Comparison of ENCODE assay signal across 22 cellular contexts in the genomic region with DNA sequence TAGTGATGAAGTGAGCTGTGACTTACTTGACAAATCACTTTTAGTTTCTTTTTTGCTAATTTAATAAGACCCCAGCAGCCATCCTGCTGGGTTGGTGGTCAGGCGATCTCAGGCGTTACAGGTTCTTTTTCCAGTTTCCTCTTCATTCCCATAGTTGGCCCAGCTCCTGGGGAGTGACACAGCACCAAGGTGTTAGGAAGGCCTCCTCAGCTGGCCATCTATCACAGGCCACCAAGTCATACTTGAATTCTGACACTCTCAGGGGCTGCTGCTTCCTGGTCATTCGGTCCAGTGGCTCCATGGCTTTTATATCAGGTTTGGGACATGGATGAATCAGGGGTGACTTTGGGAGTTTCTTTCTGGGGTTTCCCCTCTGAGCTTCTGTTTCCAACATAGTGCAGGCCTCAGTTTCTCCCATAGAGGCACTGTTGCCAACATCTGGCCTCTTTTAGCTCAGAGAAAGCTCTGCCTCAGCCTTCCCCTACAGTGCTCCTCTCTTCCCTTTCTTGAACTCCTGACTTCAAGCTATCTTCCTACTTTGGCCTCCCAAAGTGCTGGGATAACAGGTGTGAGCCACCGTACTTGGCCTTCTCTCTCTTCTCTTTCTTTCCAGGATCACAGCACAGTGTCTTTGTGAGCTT.
A peak's percentile ranks its signal among the peaks of the same experiment; 100 is the strongest.
DNase-seq lines count a peak whose midpoint lies in the region; ATAC-seq, FAIRE-seq and TF ChIP-seq lines count a peak whose summit lies in the region.
"Had no signal": no experiment of that assay in that cellular context is flagged by ENCODE, and none has a peak within 500 bp of the region (broad histone marks: within the 10 kb centered on the region; RNA-seq: fewer than 3 reads in every experiment).

No MANE protein-coding gene starts in this region.

- no peaks in the 10 kb centered on the region for H3K9me2 ChIP-seq in HCT116 (ENCODE audit: insufficient read depth)

- TF ChIP-seq CTCF in A673 (conservative IDR thresholded peaks at IDR 0.05; ENCODE audit: low read depth, low read length) (no peak), HCT116 (IDR thresholded peaks at IDR 0.05 in 2 of 3, conservative IDR thresholded peaks at IDR 0.05 in 1 of 3; ENCODE audit: borderline replicate concordance in 1 of 3, insufficient read depth in 1 of 3, low read depth in 2 of 3, low read length in 2 of 3) (0 out of 6 replicates have a peak, but pooled peaks of 2 of the 3 experiments have one; percentile 11 to 19), GM12878 (IDR thresholded peaks at IDR 0.05 in 2 of 3, conservative IDR thresholded peaks at IDR 0.05 in 1 of 3; ENCODE audit: control insufficient read depth in 2 of 3, extremely low read depth in 1 of 3, insufficient read depth in 1 of 3, low read depth in 3 of 3, low read length in 3 of 3) (no peak), gastrocnemius medialis (IDR thresholded peaks at IDR 0.05 in 4 of 5, conservative IDR thresholded peaks at IDR 0.05 in 1 of 5) (no peak), kidney (IDR thresholded peaks at IDR 0.05; ENCODE audit: borderline replicate concordance, extremely low read depth, insufficient read depth) (no peak)

- H3K27me3 ChIP-seq in A673 (replicated peaks; ENCODE audit: insufficient read depth, low read depth, low read length, poor library complexity) (no peaks in the 10 kb centered on the region), HCT116 (ENCODE audit: insufficient read depth, low read length) (peaks cover 44% of the 10 kb centered on the region), GM12878 (replicated peaks in 1 of 2; ENCODE audit: control insufficient read depth in 2 of 2, insufficient read depth in 2 of 2, low read length in 1 of 2) (no peaks in the 10 kb centered on the region), gastrocnemius medialis (no peaks in the 10 kb centered on the region)

- H3K4me3 ChIP-seq in A673 (ENCODE audit: low read depth, low read length, poor library complexity, severe bottlenecking) (no peak overlapping the region), HCT116 (replicated peaks in 1 of 2; ENCODE audit: low read depth in 1 of 2, low read length in 2 of 2) (no peak overlapping the region), GM12878 (no peak overlapping the region), gastrocnemius medialis (no peak overlapping the region), kidney (ENCODE audit: low read length in 2 of 2) (no peak overlapping the region)
- H3K4me3 ChIP-seq: A549, HAP-1 had no signal

- RAD21 ChIA-PET in HCT116 (lab: Charles Lee; ENCODE audit: low non-redundant PET in 1 of 2, low total read pairs in 2 of 2, uncharacterized antibody in 2 of 2, unreplicated experiment in 2 of 2), result no interaction called here
- RAD21 ChIA-PET in GM12878 (lab: Charles Lee; ENCODE audit: unreplicated experiment), result interaction anchor here (1.2 to 2.3 kb wide), 3 partner anchors 17 to 1283 kb away, joined by 3 to 13 read pairs (median 6); no protein-coding TSS in a partner anchor

- SMC1A ChIA-PET in GM12878 (lab: Charles Lee; ENCODE audit: uncharacterized antibody, unreplicated experiment), result interaction anchor here (0.6 to 3.0 kb wide), 11 partner anchors 9 to 1199 kb away, joined by 3 to 9 read pairs (median 3); no protein-coding TSS in a partner anchor

- TF ChIP-seq POLR2A in HCT116 (IDR thresholded peaks at IDR 0.05; ENCODE audit: borderline replicate concordance, extremely low read depth, insufficient read depth, insufficient read length) (no peak), GM12878 (IDR thresholded peaks at IDR 0.05; ENCODE audit: low read depth, low read length) (no peak), gastrocnemius medialis (IDR thresholded peaks at IDR 0.05) (no peak)

- H2AFZ ChIP-seq in HCT116 (ENCODE audit: low read depth, low read length, poor library complexity, severe bottlenecking), result no peak overlapping the region
- H2AFZ ChIP-seq in GM12878 (ENCODE audit: control insufficient read depth, low read depth, low read length), result no peak overlapping the region; the same call in 1 of the 2 replicates

- DNase-seq in A673 (ENCODE audit: low spot score), result peak; percentile 5
- no peak for DNase-seq in HCT116 (ENCODE audit: low read depth, low spot score)
- no peak for DNase-seq in GM12878 (ENCODE audit: low read depth, low spot score)
- peak; percentile 45 for DNase-seq in kidney tubule cell (ENCODE audit: low spot score)
- no peak for DNase-seq in gastrocnemius medialis
- DNase-seq in kidney, result no peak
- DNase-seq in effector CD4-positive, alpha-beta T cell, result no peak
- DNase-seq: C1 segment of cervical spinal cord; CD4-positive, CD25-positive, alpha-beta regulatory T cell; CD8-positive, alpha-beta memory T cell; COR-L47; DMS 273 treated with DMSO at 0.1 percent for 48 hours; DMS53; DND-41; EL had no signal

- no peaks in the 10 kb centered on the region for H3K4me1 ChIP-seq in A673 (ENCODE audit: insufficient read depth, low read length, poor library complexity, severe bottlenecking)
- H3K4me1 ChIP-seq in HCT116 (ENCODE audit: control insufficient read depth in 1 of 2, insufficient read depth in 2 of 2, low read length in 2 of 2), result no peaks in the 10 kb centered on the region
- no peaks in the 10 kb centered on the region for H3K4me1 ChIP-seq in GM12878 (ENCODE audit: control insufficient read depth, insufficient read depth, low read length)
- no peaks in the 10 kb centered on the region for H3K4me1 ChIP-seq in gastrocnemius medialis
- H3K4me1 ChIP-seq in kidney (ENCODE audit: control insufficient read depth in 1 of 2, insufficient read depth in 1 of 2, low read depth in 1 of 2, low read length in 2 of 2), result no peaks in the 10 kb centered on the region
- H3K4me1 ChIP-seq: A549 had no signal

- TF ChIP-seq EP300 in GM12878 (IDR thresholded peaks at IDR 0.05; ENCODE audit: borderline replicate concordance in 1 of 2, control insufficient read depth in 1 of 2, low read depth in 2 of 2, low read length in 2 of 2), result no peak

- H4K20me1 ChIP-seq in HCT116 (ENCODE audit: insufficient read depth) (no peaks in the 10 kb centered on the region), GM12878 (ENCODE audit: control insufficient read depth, insufficient read depth) (no peaks in the 10 kb centered on the region)

- ATAC-seq in HCT116, result peak; percentile 64; the same call in 1 of the 2 replicates
- ATAC-seq in GM12878, result peak; percentile 77
- no peak for ATAC-seq in gastrocnemius medialis
- no peak for ATAC-seq in HG02678 (IDR thresholded peaks at IDR 0.05; ENCODE audit: unreplicated experiment)

- H3K4me2 ChIP-seq in HCT116 (ENCODE audit: low read length), result no peak overlapping the region
- H3K4me2 ChIP-seq in GM12878 (ENCODE audit: control insufficient read depth, insufficient read depth), result no peak overlapping the region
- H3K4me2 ChIP-seq: A549, KMS-11 had no signal

- no peak overlapping the region for H3K9ac ChIP-seq in HCT116 (ENCODE audit: low read length)
- H3K9ac ChIP-seq in GM12878 (ENCODE audit: control insufficient read depth, insufficient read depth, low read length), result no peak overlapping the region
- no peak overlapping the region for H3K9ac ChIP-seq in kidney (ENCODE audit: low read length in 2 of 2)
- H3K9ac ChIP-seq: KMS-11 had no signal

- in situ Hi-C loops in GM12878 (cut with MboI) (no loop called here), gastrocnemius medialis (cut with MboI; ENCODE audit: low sequenced_read_pairs in 4 of 4) (no loop called here)

- no peak for FAIRE-seq in GM12878 (lab: Jason Lieb, UNC)
- no peak for FAIRE-seq in kidney (lab: Jason Lieb, UNC)
- FAIRE-seq: A549, GM12891, H1 had no signal

- WGBS in GM12878 (ENCODE audit: insufficient coverage, insufficient replicate concordance, low lambda C conversion rate, missing lambda C conversion rate), result 50% methylated on average over 4 of the region's 4 CpGs

- H3K9me3 ChIP-seq in A673 (ENCODE audit: low read depth, low read length, poor library complexity, severe bottlenecking) (no peaks in the 10 kb centered on the region), HCT116 (ENCODE audit: control insufficient read depth in 1 of 2, insufficient read depth in 1 of 2, low read depth in 1 of 2, low read length in 2 of 2) (no peaks in the 10 kb centered on the region), GM12878 (replicated peaks; ENCODE audit: control insufficient read depth, insufficient read depth, low read length) (no peaks in the 10 kb centered on the region), gastrocnemius medialis (no peaks in the 10 kb centered on the region), kidney (ENCODE audit: control insufficient read depth in 1 of 2, low read length in 2 of 2) (no peaks in the 10 kb centered on the region)
- H3K9me3 ChIP-seq: A549, HAP-1 had no signal

- BruUV-seq in A673 (replicated peaks; lab: Mats Ljungman, UMichigan) (no TSS peak), HCT116 (replicated peaks; lab: Mats Ljungman, UMichigan) (no TSS peak), GM12878 (replicated peaks; lab: Mats Ljungman, UMichigan) (no TSS peak)

- H3K27ac ChIP-seq in A673 (ENCODE audit: low read depth, low read length, poor library complexity, severe bottlenecking) (no peak overlapping the region), HCT116 (ENCODE audit: low read depth, low read length) (no peak overlapping the region), GM12878 (ENCODE audit: control insufficient read depth, insufficient read depth) (no peak overlapping the region), gastrocnemius medialis (no peak overlapping the region), kidney (ENCODE audit: low read depth in 2 of 2, low read length in 2 of 2) (no peak overlapping the region)
- H3K27ac ChIP-seq: 22Rv1, A549, KMS-11 had no signal

- TF ChIP-seq RAD21 in HCT116 (IDR thresholded peaks at IDR 0.05; ENCODE audit: low read depth) (no peak), GM12878 (IDR thresholded peaks at IDR 0.05; ENCODE audit: insufficient read depth, low read depth, low read length) (no peak)

- POLR2A ChIA-PET in A673 (lab: Charles Lee; ENCODE audit: low non-redundant PET) (no interaction called here), HCT116 (lab: Charles Lee) (no interaction called here), GM12878 (lab: Charles Lee) (interaction anchor here (1.3 kb wide), 1 partner anchor 45 kb away, joined by 4 read pairs; no protein-coding TSS in a partner anchor)

- H3K79me2 ChIP-seq in HCT116 (ENCODE audit: insufficient read depth, low read length) (no peaks in the 10 kb centered on the region), GM12878 (ENCODE audit: control insufficient read depth, insufficient read depth, low read length) (no peaks in the 10 kb centered on the region)

- H3K36me3 ChIP-seq in A673 (ENCODE audit: insufficient read depth, low read length, poor library complexity, severe bottlenecking), result no peaks in the 10 kb centered on the region
- H3K36me3 ChIP-seq in HCT116 (ENCODE audit: control insufficient read depth in 1 of 2, insufficient read depth in 2 of 2, low read length in 2 of 2), result no peaks in the 10 kb centered on the region
- no peaks in the 10 kb centered on the region for H3K36me3 ChIP-seq in GM12878 (ENCODE audit: control insufficient read depth in 2 of 2, insufficient read depth in 2 of 2, low read length in 1 of 2)
- no peaks in the 10 kb centered on the region for H3K36me3 ChIP-seq in gastrocnemius medialis
- H3K36me3 ChIP-seq in kidney (ENCODE audit: control insufficient read depth in 1 of 2, insufficient read depth in 2 of 2, low read length in 2 of 2), result no peaks in the 10 kb centered on the region
- H3K36me3 ChIP-seq: HAP-1 had no signal

- intact Hi-C loops in A673 (cut with micrococcal nuclease; ENCODE audit: unreplicated experiment), result no loop called here
- intact Hi-C loops in HCT116 (cut with micrococcal nuclease), result no loop called here
- intact Hi-C loops in GM12878 (cut with micrococcal nuclease; ENCODE audit: unreplicated experiment), result no loop called here
- intact Hi-C loops in gastrocnemius medialis (cut with DNase I; ENCODE audit: low total_unique reads), result no loop called here
- intact Hi-C loops in kidney (cut with DNase I), result no loop called here

- CTCF ChIA-PET in A673 (lab: Charles Lee) (no interaction called here), HCT116 (lab: Charles Lee) (no interaction called here), GM12878 (lab: Yijun Ruan, JAX) (interaction anchor here (0.7 to 2.4 kb wide), 9 partner anchors 10 to 692 kb away, joined by 3 to 11 read pairs (median 3); no protein-coding TSS in a partner anchor)

Comparison
In these comparisons a context has a peak if more than half of its experiments do, and no peak if none do; other contexts are left out.
1. DNase-seq: peak in A673 (single experiment) and kidney tubule cell (single experiment); none in HCT116 (single experiment), GM12878 (single experiment), gastrocnemius medialis (0 of 2), kidney (single experiment) and effector CD4-positive, alpha-beta T cell (single experiment).
2. CTCF ChIP-seq: peak in HCT116 (2 of 3); none in A673 (single experiment), GM12878 (0 of 3), gastrocnemius medialis (0 of 5) and kidney (single experiment).
3. ATAC-seq: peak in HCT116 (single experiment) and GM12878 (single experiment); none in gastrocnemius medialis (0 of 2) and HG02678 (single experiment).